24 cellular contexts compared by ENCODE assay signal in genomic region chr1:187415065-187415464, GRCh38.
DNase-seq lines count a peak whose midpoint lies in the region; ATAC-seq and TF ChIP-seq lines count a peak whose summit lies in the region.
"Had no signal": no experiment of that assay in that cellular context is flagged by ENCODE, and none has a peak within 500 bp of the region (broad histone marks: within the 10 kb centered on the region; RNA-seq: fewer than 3 reads in every experiment).

No MANE protein-coding gene starts in this region.

- no peak overlapping the region for H3K27ac ChIP-seq in PC-3 (ENCODE audit: low read length)
- H3K27ac ChIP-seq in brain microvascular endothelial cell = no peak overlapping the region
- no peak overlapping the region for H3K27ac ChIP-seq in mesenchymal stem cell (ENCODE audit: low read length, poor library complexity, severe bottlenecking)
- H3K27ac ChIP-seq: KMS-11, PC-9, SJCRH30 had no signal

- no peaks in the 10 kb centered on the region for H3K36me3 Mint-ChIP-seq in activated CD4-positive, alpha-beta T cell treated with anti-CD3 and anti-CD28 coated beads, Interleukin-2, amount 10 ng/mL, durations not matched to agents 24 days and 14 days (ENCODE audit: low read depth)
- H3K36me3 Mint-ChIP-seq: CD4-positive, CD25-positive, alpha-beta regulatory T cell had no signal

- no peak overlapping the region for H3K23ac ChIP-seq in mesenchymal stem cell (ENCODE audit: low read length in 2 of 2)

- H2BK120ac ChIP-seq in mesenchymal stem cell (ENCODE audit: low read depth, low read length) = no peak overlapping the region

- CTCF ChIA-PET in PC-3 (lab: Charles Lee) = no interaction called here

- H3K36me3 ChIP-seq in PC-3 (ENCODE audit: low read depth, low read length) = no peaks in the 10 kb centered on the region
- H3K36me3 ChIP-seq in brain microvascular endothelial cell (replicated peaks) = no peaks in the 10 kb centered on the region
- no peaks in the 10 kb centered on the region for H3K36me3 ChIP-seq in mesenchymal stem cell (ENCODE audit: control insufficient read depth in 1 of 2, insufficient read depth in 2 of 2, low read depth in 1 of 2, low read length in 2 of 2)
- H3K36me3 ChIP-seq: SJCRH30 had no signal

- 50% methylated on average over 1 of the region's 3 CpGs for WGBS in mesenchymal stem cell

- H2AFZ ChIP-seq in PC-3 (ENCODE audit: low read length) (no peak overlapping the region), mesenchymal stem cell (ENCODE audit: low read depth, low read length) (no peak overlapping the region)
- H2AFZ ChIP-seq: PC-9 had no signal

- H3K27ac Mint-ChIP-seq in activated CD4-positive, alpha-beta T cell treated with anti-CD3 and anti-CD28 coated beads, Interleukin-2, amount 10 ng/mL, durations not matched to agents 24 days and 14 days = no peak overlapping the region
- H3K27ac Mint-ChIP-seq: CD4-positive, CD25-positive, alpha-beta regulatory T cell; HFFc6 had no signal

- no peak overlapping the region for H2BK15ac ChIP-seq in mesenchymal stem cell (ENCODE audit: low read depth, poor library complexity, severe bottlenecking)

- H3K79me2 ChIP-seq in PC-3 (ENCODE audit: low read length) = no peaks in the 10 kb centered on the region

- H3K4me3 Mint-ChIP-seq in activated CD4-positive, alpha-beta T cell treated with anti-CD3 and anti-CD28 coated beads, Interleukin-2, amount 10 ng/mL, durations not matched to agents 24 days and 14 days = no peak overlapping the region
- H3K4me3 Mint-ChIP-seq: HFFc6 had no signal

- ATAC-seq in PC-3 = peak; percentile 49
- ATAC-seq: Right ventricle myocardium inferior, SK-N-SH treated with all-trans-retinoic acid at 6 μM for 48 hours had no signal

- intact Hi-C loops in PC-3 (cut with micrococcal nuclease) = loop anchor here (10.0 kb wide), 1 partner anchor 360 kb away; no protein-coding TSS in a partner anchor
- intact Hi-C loops in activated CD4-positive, alpha-beta T cell treated with anti-CD3 and anti-CD28 coated beads, Interleukin-2, amount 10 ng/mL, durations not matched to agents 24 days and 14 days (cut with micrococcal nuclease) = no loop called here

- no peak overlapping the region for H2AK5ac ChIP-seq in mesenchymal stem cell (ENCODE audit: low read length, severe bottlenecking)

- in situ Hi-C loops in brain microvascular endothelial cell (cut with HindIII; ENCODE audit: low pct_ligation_motif_present, low sequenced_read_pairs) = no loop called here

- H3K9ac ChIP-seq in PC-3 (ENCODE audit: low read length) = no peak overlapping the region
- no peak overlapping the region for H3K9ac ChIP-seq in mesenchymal stem cell (ENCODE audit: low read length)
- H3K9ac ChIP-seq: KMS-11 had no signal

- no peaks in the 10 kb centered on the region for H3K4me1 Mint-ChIP-seq in activated CD4-positive, alpha-beta T cell treated with anti-CD3 and anti-CD28 coated beads, Interleukin-2, amount 10 ng/mL, durations not matched to agents 24 days and 14 days
- H3K4me1 Mint-ChIP-seq: CD4-positive, CD25-positive, alpha-beta regulatory T cell had no signal

- TF ChIP-seq CTCF in PC-3 (conservative IDR thresholded peaks at IDR 0.05; ENCODE audit: low read depth, low read length) = no peak
- TF ChIP-seq CTCF in brain microvascular endothelial cell (IDR thresholded peaks at IDR 0.05; ENCODE audit: low read depth, low read length, missing control alignments) = peak; percentile 6

- no peak overlapping the region for H4K8ac ChIP-seq in mesenchymal stem cell (ENCODE audit: low read length)

- no peak overlapping the region for H2BK5ac ChIP-seq in mesenchymal stem cell (ENCODE audit: low read depth, low read length, poor library complexity, severe bottlenecking)

- H3K79me1 ChIP-seq in mesenchymal stem cell (replicated peaks; ENCODE audit: low read length, poor library complexity, severe bottlenecking) = no peaks in the 10 kb centered on the region

- no peak overlapping the region for H2BK12ac ChIP-seq in mesenchymal stem cell (ENCODE audit: low read length in 2 of 2)

- H3K14ac ChIP-seq in mesenchymal stem cell (ENCODE audit: low read length in 2 of 2) = no peak overlapping the region

- H3K9me3 ChIP-seq in PC-3 (ENCODE audit: low read length) = no peaks in the 10 kb centered on the region
- H3K9me3 ChIP-seq in mesenchymal stem cell (ENCODE audit: control insufficient read depth, low read length) = no peaks in the 10 kb centered on the region
- H3K9me3 ChIP-seq: SJCRH30 had no signal

- DNase-seq in H4 (ENCODE audit: low spot score) (peak; percentile 42), PC-3 (no peak), brain microvascular endothelial cell (no peak), mesenchymal stem cell (peak; percentile 9)
- no peak for DNase-seq in activated CD4-positive, alpha-beta T cell treated with anti-CD3 and anti-CD28 coated beads, Interleukin-2, amount 50 U/mL, for 48 hours
- no peak for DNase-seq in stimulated activated CD4-positive, alpha-beta T cell treated with anti-CD3 and anti-CD28 coated beads, Interleukin-2, amount 100 ng/mL, for 24 hours
- DNase-seq in activated CD4-positive, alpha-beta T cell treated with anti-CD3 and anti-CD28 coated beads, Interleukin-2, amount 10 ng/mL, durations not matched to agents 24 days and 14 days = no peak
- DNase-seq: CD4-positive, CD25-positive, alpha-beta regulatory T cell; DMS153; DND-41; H7; HFFc6; NCI-H1092 treated with DMSO at 0.1 percent for 48 hours; NCI-H1436; NCI-H187; NCI-H2081 treated with DMSO at 0.1 percent for 48 hours; NCI-H2171 treated with DMSO at 0.1 percent for 48 hours; NCI-H345; NCI-H510A treated with DMSO at 0.1 percent for 48 hours; PC-9; SJCRH30 had no signal

- no TSS peak for BruUV-seq in PC-3 (replicated peaks; lab: Mats Ljungman, UMichigan)

- H3K27me3 ChIP-seq in PC-3 (ENCODE audit: low read length) (no peaks in the 10 kb centered on the region), brain microvascular endothelial cell (replicated peaks) (no peaks in the 10 kb centered on the region), mesenchymal stem cell (ENCODE audit: control insufficient read depth in 1 of 2, insufficient read depth in 1 of 2, low read length in 2 of 2) (no peaks in the 10 kb centered on the region)
- H3K27me3 ChIP-seq: SJCRH30 had no signal

- no peaks in the 10 kb centered on the region for H3K9me3 Mint-ChIP-seq in activated CD4-positive, alpha-beta T cell treated with anti-CD3 and anti-CD28 coated beads, Interleukin-2, amount 10 ng/mL, durations not matched to agents 24 days and 14 days

- H3K4ac ChIP-seq in mesenchymal stem cell (ENCODE audit: low read depth in 1 of 2, low read length in 2 of 2) = no peak overlapping the region

- no peaks in the 10 kb centered on the region for H3K4me1 ChIP-seq in PC-3 (ENCODE audit: insufficient read depth, low read length)
- no peaks in the 10 kb centered on the region for H3K4me1 ChIP-seq in mesenchymal stem cell (ENCODE audit: control insufficient read depth, insufficient read depth, low read depth, low read length)
- H3K4me1 ChIP-seq: SJCRH30 had no signal

- H3K4me2 ChIP-seq in PC-3 (ENCODE audit: low read length) (no peak overlapping the region), mesenchymal stem cell (ENCODE audit: low read length, poor library complexity, severe bottlenecking) (no peak overlapping the region)
- H3K4me2 ChIP-seq: KMS-11, PC-9 had no signal

- H3K27me3 Mint-ChIP-seq in activated CD4-positive, alpha-beta T cell treated with anti-CD3 and anti-CD28 coated beads, Interleukin-2, amount 10 ng/mL, durations not matched to agents 24 days and 14 days = no peaks in the 10 kb centered on the region
- H3K27me3 Mint-ChIP-seq: CD4-positive, CD25-positive, alpha-beta regulatory T cell had no signal

- H3F3A ChIP-seq in PC-3 (ENCODE audit: low read length, unreplicated experiment) = no peaks in the 10 kb centered on the region

- H3K4me3 ChIP-seq in PC-3 (ENCODE audit: low read length) (no peak overlapping the region), brain microvascular endothelial cell (ENCODE audit: low read depth, low read length) (no peak overlapping the region), mesenchymal stem cell (ENCODE audit: insufficient read depth in 1 of 2, low read depth in 1 of 2, low read length in 2 of 2) (no peak overlapping the region)
- H3K4me3 ChIP-seq: PC-9, SJCRH30 had no signal

- no peak overlapping the region for H4K91ac ChIP-seq in mesenchymal stem cell (ENCODE audit: low read length)

- no peaks in the 10 kb centered on the region for H4K20me1 ChIP-seq in PC-3 (ENCODE audit: low read length)

- no peaks in the 10 kb centered on the region for H3K9me2 ChIP-seq in PC-3 (replicated peaks; ENCODE audit: low read length)

- no peak overlapping the region for H3K18ac ChIP-seq in mesenchymal stem cell (ENCODE audit: low read depth in 1 of 2, low read length in 2 of 2)

- POLR2A ChIA-PET in PC-3 (lab: Charles Lee; ENCODE audit: unreplicated experiment) = no interaction called here

Comparison
In these comparisons a context has a peak if more than half of its experiments do, and no peak if none do; other contexts are left out.
1. DNase-seq: peak in H4 (single experiment) and mesenchymal stem cell (single experiment); none in PC-3 (single experiment), brain microvascular endothelial cell (single experiment), activated CD4-positive, alpha-beta T cell treated with anti-CD3 and anti-CD28 coated beads, Interleukin-2, amount 50 U/mL, for 48 hours (0 of 2), stimulated activated CD4-positive, alpha-beta T cell treated with anti-CD3 and anti-CD28 coated beads, Interleukin-2, amount 100 ng/mL, for 24 hours (0 of 2) and activated CD4-positive, alpha-beta T cell treated with anti-CD3 and anti-CD28 coated beads, Interleukin-2, amount 10 ng/mL, durations not matched to agents 24 days and 14 days (single experiment).